ENCODE assay signal across 1 cellular context in the genomic region with DNA sequence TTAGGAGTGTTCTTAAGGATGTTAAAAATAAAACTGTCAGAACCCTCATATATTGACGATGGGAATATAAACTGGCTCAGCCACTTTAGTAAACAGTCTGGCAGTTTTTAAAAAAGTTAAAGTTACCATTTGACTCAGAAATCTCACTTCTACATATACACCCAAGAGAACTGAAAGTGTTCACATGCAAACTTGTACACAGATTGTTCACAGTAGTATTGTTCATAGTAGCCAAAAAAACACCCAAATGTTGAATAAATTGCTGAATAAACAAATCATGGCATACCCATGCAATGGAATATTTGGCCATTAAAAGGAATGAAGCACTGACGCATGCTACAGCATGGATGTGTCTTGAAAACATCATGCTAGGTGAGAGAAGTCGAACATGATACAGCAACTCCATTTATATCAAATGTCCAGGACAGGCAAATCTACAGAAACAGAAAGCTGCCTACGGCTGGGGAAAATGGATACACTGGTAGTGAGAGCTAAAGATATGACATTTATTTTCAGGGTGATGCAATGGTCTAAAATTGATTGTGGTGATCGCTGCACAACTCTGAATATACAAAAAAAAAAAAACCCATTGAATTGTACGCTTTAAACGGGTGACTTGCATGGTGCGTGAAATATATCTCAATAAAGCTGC.
A peak's percentile ranks its signal among the peaks of the same experiment; 100 is the strongest.
TF ChIP-seq lines count a peak whose summit lies in the region.

No MANE protein-coding gene starts in this region.

TF ChIP-seq in HepG2, 621 proteins besides CTCF, POLR2A, EP300 and RAD21 (continued from another document):
- TF ChIP-seq ZFP36L1 (CRISPR knock-in tag; IDR thresholded peaks at IDR 0.05) (peak; percentile 55; the same call in 1 of the 2 replicates), FOXK2 (IDR thresholded peaks at IDR 0.05) (no peak), MAFK (conservative IDR thresholded peaks at IDR 0.05 in 1 of 2, IDR thresholded peaks at IDR 0.05 in 1 of 2; ENCODE audit: low read length in 2 of 2) (peak; percentile 93 to 94), SMYD3 (CRISPR knock-in tag; IDR thresholded peaks at IDR 0.05) (no peak), YY1 (IDR thresholded peaks at IDR 0.05; ENCODE audit: insufficient read depth, insufficient replicate concordance, low read depth, low read length) (no peak), THYN1 (CRISPR knock-in tag; IDR thresholded peaks at IDR 0.05; ENCODE audit: borderline replicate concordance, low read depth) (no peak), FOXJ3 (CRISPR knock-in tag; IDR thresholded peaks at IDR 0.05; ENCODE audit: borderline replicate concordance) (0 out of 2 replicates have a peak, but pooled peaks have one; percentile 35), AGO2 (optimal IDR thresholded peaks at IDR 0.05; ENCODE audit: low read depth, low read length) (no peak), HOXA7 (CRISPR knock-in tag; IDR thresholded peaks at IDR 0.05) (no peak), ZNF3 (CRISPR knock-in tag; IDR thresholded peaks at IDR 0.05) (no peak), KDM3A (CRISPR knock-in tag; IDR thresholded peaks at IDR 0.05; ENCODE audit: low read depth) (no peak), ZNF878 (CRISPR knock-in tag; IDR thresholded peaks at IDR 0.05) (0 out of 2 replicates have a peak, but pooled peaks have one; percentile 62), SP5 (CRISPR knock-in tag; IDR thresholded peaks at IDR 0.05; ENCODE audit: borderline replicate concordance, low read depth) (no peak), ZNF543 (CRISPR knock-in tag; IDR thresholded peaks at IDR 0.05) (no peak), ZNF558 (CRISPR knock-in tag; IDR thresholded peaks at IDR 0.05; ENCODE audit: borderline replicate concordance) (no peak), RBM22 (optimal IDR thresholded peaks at IDR 0.05; ENCODE audit: low read length) (peak; percentile 88), ZNF670 (CRISPR knock-in tag; IDR thresholded peaks at IDR 0.05; ENCODE audit: borderline replicate concordance) (no peak), MAFF (IDR thresholded peaks at IDR 0.05; ENCODE audit: low read depth, low read length) (peak; percentile 91), PAF1 (CRISPR knock-in tag; IDR thresholded peaks at IDR 0.05) (peak; percentile 36; the same call in 1 of the 2 replicates), ATF7 (IDR thresholded peaks at IDR 0.05) (no peak), ATF7 (CRISPR knock-in tag; IDR thresholded peaks at IDR 0.05) (no peak), ZNF678 (CRISPR knock-in tag; IDR thresholded peaks at IDR 0.05) (no peak), ZFP41 (CRISPR knock-in tag; IDR thresholded peaks at IDR 0.05; ENCODE audit: borderline replicate concordance) (no peak), KLF11 (CRISPR knock-in tag; IDR thresholded peaks at IDR 0.05) (no peak), MBD4 (IDR thresholded peaks at IDR 0.05; ENCODE audit: borderline replicate concordance, low read length) (0 out of 2 replicates have a peak, but pooled peaks have one; percentile 12)
- TF ChIP-seq, protein P1, sequence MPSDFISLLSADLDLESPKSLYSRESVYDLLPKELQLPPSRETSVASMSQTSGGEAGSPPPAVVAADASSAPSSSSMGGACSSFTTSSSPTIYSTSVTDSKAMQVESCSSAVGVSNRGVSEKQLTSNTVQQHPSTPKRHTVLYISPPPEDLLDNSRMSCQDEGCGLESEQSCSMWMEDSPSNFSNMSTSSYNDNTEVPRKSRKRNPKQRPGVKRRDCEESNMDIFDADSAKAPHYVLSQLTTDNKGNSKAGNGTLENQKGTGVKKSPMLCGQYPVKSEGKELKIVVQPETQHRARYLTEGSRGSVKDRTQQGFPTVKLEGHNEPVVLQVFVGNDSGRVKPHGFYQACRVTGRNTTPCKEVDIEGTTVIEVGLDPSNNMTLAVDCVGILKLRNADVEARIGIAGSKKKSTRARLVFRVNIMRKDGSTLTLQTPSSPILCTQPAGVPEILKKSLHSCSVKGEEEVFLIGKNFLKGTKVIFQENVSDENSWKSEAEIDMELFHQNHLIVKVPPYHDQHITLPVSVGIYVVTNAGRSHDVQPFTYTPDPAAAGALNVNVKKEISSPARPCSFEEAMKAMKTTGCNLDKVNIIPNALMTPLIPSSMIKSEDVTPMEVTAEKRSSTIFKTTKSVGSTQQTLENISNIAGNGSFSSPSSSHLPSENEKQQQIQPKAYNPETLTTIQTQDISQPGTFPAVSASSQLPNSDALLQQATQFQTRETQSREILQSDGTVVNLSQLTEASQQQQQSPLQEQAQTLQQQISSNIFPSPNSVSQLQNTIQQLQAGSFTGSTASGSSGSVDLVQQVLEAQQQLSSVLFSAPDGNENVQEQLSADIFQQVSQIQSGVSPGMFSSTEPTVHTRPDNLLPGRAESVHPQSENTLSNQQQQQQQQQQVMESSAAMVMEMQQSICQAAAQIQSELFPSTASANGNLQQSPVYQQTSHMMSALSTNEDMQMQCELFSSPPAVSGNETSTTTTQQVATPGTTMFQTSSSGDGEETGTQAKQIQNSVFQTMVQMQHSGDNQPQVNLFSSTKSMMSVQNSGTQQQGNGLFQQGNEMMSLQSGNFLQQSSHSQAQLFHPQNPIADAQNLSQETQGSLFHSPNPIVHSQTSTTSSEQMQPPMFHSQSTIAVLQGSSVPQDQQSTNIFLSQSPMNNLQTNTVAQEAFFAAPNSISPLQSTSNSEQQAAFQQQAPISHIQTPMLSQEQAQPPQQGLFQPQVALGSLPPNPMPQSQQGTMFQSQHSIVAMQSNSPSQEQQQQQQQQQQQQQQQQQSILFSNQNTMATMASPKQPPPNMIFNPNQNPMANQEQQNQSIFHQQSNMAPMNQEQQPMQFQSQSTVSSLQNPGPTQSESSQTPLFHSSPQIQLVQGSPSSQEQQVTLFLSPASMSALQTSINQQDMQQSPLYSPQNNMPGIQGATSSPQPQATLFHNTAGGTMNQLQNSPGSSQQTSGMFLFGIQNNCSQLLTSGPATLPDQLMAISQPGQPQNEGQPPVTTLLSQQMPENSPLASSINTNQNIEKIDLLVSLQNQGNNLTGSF (CRISPR knock-in tag; IDR thresholded peaks at IDR 0.05): no peak
- TF ChIP-seq, protein P2, sequence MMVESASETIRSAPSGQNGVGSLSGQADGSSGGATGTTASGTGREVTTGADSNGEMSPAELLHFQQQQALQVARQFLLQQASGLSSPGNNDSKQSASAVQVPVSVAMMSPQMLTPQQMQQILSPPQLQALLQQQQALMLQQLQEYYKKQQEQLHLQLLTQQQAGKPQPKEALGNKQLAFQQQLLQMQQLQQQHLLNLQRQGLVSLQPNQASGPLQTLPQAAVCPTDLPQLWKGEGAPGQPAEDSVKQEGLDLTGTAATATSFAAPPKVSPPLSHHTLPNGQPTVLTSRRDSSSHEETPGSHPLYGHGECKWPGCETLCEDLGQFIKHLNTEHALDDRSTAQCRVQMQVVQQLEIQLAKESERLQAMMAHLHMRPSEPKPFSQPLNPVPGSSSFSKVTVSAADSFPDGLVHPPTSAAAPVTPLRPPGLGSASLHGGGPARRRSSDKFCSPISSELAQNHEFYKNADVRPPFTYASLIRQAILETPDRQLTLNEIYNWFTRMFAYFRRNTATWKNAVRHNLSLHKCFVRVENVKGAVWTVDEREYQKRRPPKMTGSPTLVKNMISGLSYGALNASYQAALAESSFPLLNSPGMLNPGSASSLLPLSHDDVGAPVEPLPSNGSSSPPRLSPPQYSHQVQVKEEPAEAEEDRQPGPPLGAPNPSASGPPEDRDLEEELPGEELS (CRISPR knock-in tag; IDR thresholded peaks at IDR 0.05): no peak
- TF ChIP-seq, protein P3, sequence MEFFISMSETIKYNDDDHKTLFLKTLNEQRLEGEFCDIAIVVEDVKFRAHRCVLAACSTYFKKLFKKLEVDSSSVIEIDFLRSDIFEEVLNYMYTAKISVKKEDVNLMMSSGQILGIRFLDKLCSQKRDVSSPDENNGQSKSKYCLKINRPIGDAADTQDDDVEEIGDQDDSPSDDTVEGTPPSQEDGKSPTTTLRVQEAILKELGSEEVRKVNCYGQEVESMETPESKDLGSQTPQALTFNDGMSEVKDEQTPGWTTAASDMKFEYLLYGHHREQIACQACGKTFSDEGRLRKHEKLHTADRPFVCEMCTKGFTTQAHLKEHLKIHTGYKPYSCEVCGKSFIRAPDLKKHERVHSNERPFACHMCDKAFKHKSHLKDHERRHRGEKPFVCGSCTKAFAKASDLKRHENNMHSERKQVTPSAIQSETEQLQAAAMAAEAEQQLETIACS (CRISPR knock-in tag; IDR thresholded peaks at IDR 0.05): no peak
- TF ChIP-seq, protein P4, sequence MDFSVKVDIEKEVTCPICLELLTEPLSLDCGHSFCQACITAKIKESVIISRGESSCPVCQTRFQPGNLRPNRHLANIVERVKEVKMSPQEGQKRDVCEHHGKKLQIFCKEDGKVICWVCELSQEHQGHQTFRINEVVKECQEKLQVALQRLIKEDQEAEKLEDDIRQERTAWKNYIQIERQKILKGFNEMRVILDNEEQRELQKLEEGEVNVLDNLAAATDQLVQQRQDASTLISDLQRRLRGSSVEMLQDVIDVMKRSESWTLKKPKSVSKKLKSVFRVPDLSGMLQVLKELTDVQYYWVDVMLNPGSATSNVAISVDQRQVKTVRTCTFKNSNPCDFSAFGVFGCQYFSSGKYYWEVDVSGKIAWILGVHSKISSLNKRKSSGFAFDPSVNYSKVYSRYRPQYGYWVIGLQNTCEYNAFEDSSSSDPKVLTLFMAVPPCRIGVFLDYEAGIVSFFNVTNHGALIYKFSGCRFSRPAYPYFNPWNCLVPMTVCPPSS (IDR thresholded peaks at IDR 0.05): no peak
- TF ChIP-seq, protein P5, sequence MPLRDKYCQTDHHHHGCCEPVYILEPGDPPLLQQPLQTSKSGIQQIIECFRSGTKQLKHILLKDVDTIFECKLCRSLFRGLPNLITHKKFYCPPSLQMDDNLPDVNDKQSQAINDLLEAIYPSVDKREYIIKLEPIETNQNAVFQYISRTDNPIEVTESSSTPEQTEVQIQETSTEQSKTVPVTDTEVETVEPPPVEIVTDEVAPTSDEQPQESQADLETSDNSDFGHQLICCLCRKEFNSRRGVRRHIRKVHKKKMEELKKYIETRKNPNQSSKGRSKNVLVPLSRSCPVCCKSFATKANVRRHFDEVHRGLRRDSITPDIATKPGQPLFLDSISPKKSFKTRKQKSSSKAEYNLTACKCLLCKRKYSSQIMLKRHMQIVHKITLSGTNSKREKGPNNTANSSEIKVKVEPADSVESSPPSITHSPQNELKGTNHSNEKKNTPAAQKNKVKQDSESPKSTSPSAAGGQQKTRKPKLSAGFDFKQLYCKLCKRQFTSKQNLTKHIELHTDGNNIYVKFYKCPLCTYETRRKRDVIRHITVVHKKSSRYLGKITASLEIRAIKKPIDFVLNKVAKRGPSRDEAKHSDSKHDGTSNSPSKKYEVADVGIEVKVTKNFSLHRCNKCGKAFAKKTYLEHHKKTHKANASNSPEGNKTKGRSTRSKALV (CRISPR knock-in tag; IDR thresholded peaks at IDR 0.05): 0 out of 2 replicates have a peak, but pooled peaks have one; percentile 13
